ENCODE assay signal across 21 cellular contexts in genomic region chr5:4924581-4924980, GRCh38.
"Had no signal": no experiment of that assay in that cellular context is flagged by ENCODE, and none has a peak within 500 bp of the region (broad histone marks: within the 10 kb centered on the region; RNA-seq: fewer than 3 reads in every experiment).

No MANE protein-coding gene starts in this region.

- H3K9me3 Mint-ChIP-seq: activated naive CD4-positive, alpha-beta T cell treated with anti-CD3 and anti-CD28 coated beads, Interleukin-2, amount 50 U/mL, for 24 hours; dendritic cell treated with granulocyte-macrophage colony-stimulating factor and Interleukin-4, amounts not matched to agents 40 ng/mL and 50 ng/mL, for 4 days had no signal

- H3K4me1 Mint-ChIP-seq: activated CD4-positive, alpha-beta memory T cell treated with anti-CD3 and anti-CD28 coated beads, Interleukin-2, amount 10 ng/mL, durations not matched to agents 7 days and 5 days; activated CD4-positive, alpha-beta T cell treated with anti-CD3 and anti-CD28 coated beads for 36 hours; activated naive CD4-positive, alpha-beta T cell treated with anti-CD3 and anti-CD28 coated beads, Interleukin-2, amount 50 U/mL, for 24 hours; natural killer cell; T-helper 17 cell had no signal

- H3K36me3 Mint-ChIP-seq: activated naive CD4-positive, alpha-beta T cell treated with anti-CD3 and anti-CD28 coated beads, Interleukin-2, amount 50 U/mL, for 24 hours; natural killer cell had no signal

- ATAC-seq: activated CD4-positive, alpha-beta T cell treated with anti-CD3 and anti-CD28 coated beads for 36 hours; effector memory CD8-positive, alpha-beta T cell; gastroesophageal sphincter; natural killer cell; right cardiac atrium; T-helper 17 cell had no signal

- H3K27me3 Mint-ChIP-seq: activated CD4-positive, alpha-beta memory T cell treated with anti-CD3 and anti-CD28 coated beads, Interleukin-2, amount 10 ng/mL, durations not matched to agents 7 days and 5 days; activated CD4-positive, alpha-beta T cell treated with anti-CD3 and anti-CD28 coated beads for 36 hours; activated T-cell treated with anti-CD3 and anti-CD28 coated beads, Interleukin-2, amount 50 U/mL, for 24 hours; dendritic cell treated with granulocyte-macrophage colony-stimulating factor and Interleukin-4, amounts not matched to agents 40 ng/mL and 50 ng/mL, for 4 days; effector memory CD8-positive, alpha-beta T cell; T-helper 17 cell had no signal

- H3K27ac ChIP-seq: adrenal gland, gastroesophageal sphincter, neutrophil, tibial nerve, WERI-Rb-1 had no signal

- H3K4me1 ChIP-seq: adrenal gland, gastroesophageal sphincter had no signal

- H3K27me3 ChIP-seq: adrenal gland, gastroesophageal sphincter, neutrophil, tibial nerve had no signal

- H3K9me3 ChIP-seq: adrenal gland, gastroesophageal sphincter, neutrophil, tibial nerve had no signal

- H3K4me3 Mint-ChIP-seq: activated CD4-positive, alpha-beta memory T cell treated with anti-CD3 and anti-CD28 coated beads, Interleukin-2, amount 10 ng/mL, durations not matched to agents 7 days and 5 days; activated CD4-positive, alpha-beta T cell treated with anti-CD3 and anti-CD28 coated beads for 36 hours; activated naive CD4-positive, alpha-beta T cell treated with anti-CD3 and anti-CD28 coated beads, Interleukin-2, amount 50 U/mL, for 24 hours; activated T-cell treated with anti-CD3 and anti-CD28 coated beads, Interleukin-2, amount 50 U/mL, for 24 hours; dendritic cell treated with granulocyte-macrophage colony-stimulating factor and Interleukin-4, amounts not matched to agents 40 ng/mL and 50 ng/mL, for 4 days; effector memory CD8-positive, alpha-beta T cell; natural killer cell; T-helper 17 cell had no signal

- DNase-seq: activated CD4-positive, alpha-beta memory T cell treated with anti-CD3 and anti-CD28 coated beads, Interleukin-2, amount 10 ng/mL, durations not matched to agents 7 days and 5 days; activated CD4-positive, alpha-beta T cell treated with anti-CD3 and anti-CD28 coated beads for 36 hours; activated effector memory CD4-positive, alpha-beta T cell treated with Interleukin-2 at 50 U/mL for 16 hours; activated T-cell treated with anti-CD3 and anti-CD28 coated beads, Interleukin-2, amount 50 U/mL, for 24 hours; adrenal gland; effector memory CD8-positive, alpha-beta T cell; mesendoderm; natural killer cell; right cardiac atrium; small intestine; stimulated activated CD4-positive, alpha-beta T cell treated with anti-CD3 and anti-CD28 coated beads, Interleukin-4, amount 100 ng/mL, for 4 hours; stimulated activated CD8-positive, alpha-beta memory T cell treated with anti-CD3 and anti-CD28 coated beads, Interleukin-4, amount 100 ng/mL, for 48 hours; stimulated activated naive CD4-positive, alpha-beta T cell treated with Interleukin-2 at 50 U/mL for 16 hours; substantia nigra; T-helper 17 cell; WERI-Rb-1 had no signal

- H3K4me3 ChIP-seq: adrenal gland, gastroesophageal sphincter, tibial nerve had no signal

- H3K36me3 ChIP-seq: adrenal gland, gastroesophageal sphincter, neutrophil, tibial nerve, WERI-Rb-1 had no signal
